ENCODE assay signal across 8 cellular contexts in the genomic region with DNA sequence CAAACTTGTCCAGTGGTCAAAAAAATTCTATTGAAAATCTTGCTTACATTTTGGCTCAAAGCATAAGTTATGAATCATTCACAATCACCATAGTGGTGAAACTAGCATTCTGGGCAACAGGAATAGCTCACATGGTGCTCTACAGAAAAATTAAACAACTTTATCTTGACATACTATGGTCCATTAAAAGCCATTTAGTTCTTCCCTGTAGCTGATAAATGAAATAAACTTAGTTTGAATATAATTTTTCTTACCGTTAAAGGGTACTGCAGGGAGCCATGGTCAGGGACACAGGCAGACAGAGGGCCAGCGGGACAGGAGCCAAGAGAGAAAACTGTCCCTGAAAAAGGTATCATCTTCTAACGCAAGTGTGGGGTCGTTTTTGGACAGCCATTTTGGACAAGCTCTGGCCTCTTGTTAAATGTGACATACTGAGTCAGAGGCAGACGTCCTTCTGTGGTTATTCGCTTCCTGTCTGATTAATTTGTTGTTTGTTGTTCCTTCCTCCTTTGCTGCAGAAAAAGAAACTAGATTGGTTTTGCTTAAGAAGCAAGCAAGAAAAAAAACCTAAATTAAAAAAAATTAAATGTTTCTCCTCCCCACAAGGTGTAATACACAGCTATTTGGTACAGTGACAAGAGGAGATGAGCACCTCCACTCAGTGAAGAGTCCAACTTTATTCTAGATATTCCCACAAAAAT. TPM values are rescaled to one million over a fixed set of nuclear protein-coding genes. Genes with fewer than 3 reads are reported as not detected.
DNase-seq lines count a peak whose midpoint lies in the region; ATAC-seq and TF ChIP-seq lines count a peak whose summit lies in the region.

A gene with protein sequence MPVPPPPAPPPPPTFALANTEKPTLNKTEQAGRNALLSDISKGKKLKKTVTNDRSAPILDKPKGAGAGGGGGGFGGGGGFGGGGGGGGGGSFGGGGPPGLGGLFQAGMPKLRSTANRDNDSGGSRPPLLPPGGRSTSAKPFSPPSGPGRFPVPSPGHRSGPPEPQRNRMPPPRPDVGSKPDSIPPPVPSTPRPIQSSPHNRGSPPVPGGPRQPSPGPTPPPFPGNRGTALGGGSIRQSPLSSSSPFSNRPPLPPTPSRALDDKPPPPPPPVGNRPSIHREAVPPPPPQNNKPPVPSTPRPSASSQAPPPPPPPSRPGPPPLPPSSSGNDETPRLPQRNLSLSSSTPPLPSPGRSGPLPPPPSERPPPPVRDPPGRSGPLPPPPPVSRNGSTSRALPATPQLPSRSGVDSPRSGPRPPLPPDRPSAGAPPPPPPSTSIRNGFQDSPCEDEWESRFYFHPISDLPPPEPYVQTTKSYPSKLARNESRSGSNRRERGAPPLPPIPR (minus strand): TSS at position 458 of the 701 bp plus-strand sequence. CDS start 12,231 bp downstream, outside the sequence.

- peaks cover 5% of the 10 kb centered on the region for H3K9me3 Mint-ChIP-seq in activated CD4-positive, alpha-beta T cell treated with anti-CD3 and anti-CD28 coated beads for 36 hours (ENCODE audit: low read depth)
- peaks cover 13% of the 10 kb centered on the region for H3K9me3 Mint-ChIP-seq in MCF 10A (ENCODE audit: unreplicated experiment)

- BruUV-seq in MCF 10A (replicated peaks; lab: Mats Ljungman, UMichigan) = no TSS peak

- peak within 1 kb of the TSS; percentile 15 for H3K4me3 ChIP-seq in SJSA1
- H3K4me3 ChIP-seq in urinary bladder (ENCODE audit: low read depth, low read length) = peak within 1 kb of the TSS; percentile 1

- DNase-seq in activated CD4-positive, alpha-beta T cell treated with anti-CD3 and anti-CD28 coated beads for 36 hours = peak; percentile 52
- no peak for DNase-seq in activated CD4-positive, alpha-beta T cell treated with anti-CD3 and anti-CD28 coated beads for 1 hour
- DNase-seq in SJSA1 (ENCODE audit: low read depth in 1 of 2, low spot score in 2 of 2) (peak; percentile 69 to 81), MCF 10A (ENCODE audit: unreplicated experiment) (peak; percentile 54), medulla oblongata (ENCODE audit: extremely low spot score) (peak; percentile 68), NCI-H446 treated with DMSO at 0.1 percent for 48 hours (lab: John Stamatoyannopoulos, UW) (no peak)

- peaks cover 68% of the 10 kb centered on the region for H3K4me1 Mint-ChIP-seq in activated CD4-positive, alpha-beta T cell treated with anti-CD3 and anti-CD28 coated beads for 36 hours
- peaks cover 26% of the 10 kb centered on the region for H3K4me1 Mint-ChIP-seq in MCF 10A (ENCODE audit: insufficient read depth, unreplicated experiment)

- intact Hi-C loops in activated CD4-positive, alpha-beta T cell treated with anti-CD3 and anti-CD28 coated beads for 36 hours (cut with DNase I, micrococcal nuclease) = loop anchor here (1.0 to 5.0 kb wide), 4 partner anchors 37 to 635 kb away; a partner anchor contains a TSS
- intact Hi-C loops in MCF 10A (cut with micrococcal nuclease) = no loop called here

- peaks cover 43% of the 10 kb centered on the region for H3K4me1 ChIP-seq in SJSA1 (replicated peaks)
- H3K4me1 ChIP-seq in urinary bladder (ENCODE audit: insufficient read depth) = peaks cover 2% of the 10 kb centered on the region

- ATAC-seq in activated CD4-positive, alpha-beta T cell treated with anti-CD3 and anti-CD28 coated beads for 36 hours = peak; percentile 30
- peak; percentile 36 for ATAC-seq in HG03025 (IDR thresholded peaks at IDR 0.05; ENCODE audit: low FRiP score, unreplicated experiment)

- H3K9me3 ChIP-seq in SJSA1 (replicated peaks) = no peaks in the 10 kb centered on the region

- no peak for TF ChIP-seq CTCF in MCF 10A (IDR thresholded peaks at IDR 0.05; ENCODE audit: unreplicated experiment)

- H3K36me3 ChIP-seq in SJSA1 (0 out of 2 replicates have a peak, but pooled peaks cover 5% of the 10 kb centered on the region), urinary bladder (ENCODE audit: insufficient read depth) (no peaks in the 10 kb centered on the region)

- CTCF ChIA-PET in activated CD4-positive, alpha-beta T cell treated with anti-CD3 and anti-CD28 coated beads for 36 hours (lab: Charles Lee) = interaction anchor here (0.8 to 6.0 kb wide), 11 partner anchors 13 to 152 kb away, joined by 3 to 64 read pairs (median 4); no protein-coding TSS in a partner anchor
- CTCF ChIA-PET in MCF 10A (lab: Yijun Ruan, JAX) = interaction anchor here (0.8 to 1.4 kb wide), 6 partner anchors 35 to 135 kb away, joined by 3 to 7 read pairs (median 4); a partner anchor contains a TSS

- 30% methylated on average over 6 of the region's 6 CpGs for WGBS in urinary bladder

- peak within 1 kb of the TSS; percentile 97 for H3K27ac Mint-ChIP-seq in activated CD4-positive, alpha-beta T cell treated with anti-CD3 and anti-CD28 coated beads for 36 hours
- H3K27ac Mint-ChIP-seq in MCF 10A (ENCODE audit: low read depth, unreplicated experiment) = peak within 1 kb of the TSS; percentile 46

- peaks cover 33% of the 10 kb centered on the region for H3K36me3 Mint-ChIP-seq in activated CD4-positive, alpha-beta T cell treated with anti-CD3 and anti-CD28 coated beads for 36 hours (ENCODE audit: low read depth)
- H3K36me3 Mint-ChIP-seq in MCF 10A (ENCODE audit: insufficient read depth, unreplicated experiment) = no peaks in the 10 kb centered on the region

- H3K27me3 ChIP-seq in SJSA1 (replicated peaks) = no peaks in the 10 kb centered on the region

- POLR2A ChIA-PET in activated CD4-positive, alpha-beta T cell treated with anti-CD3 and anti-CD28 coated beads for 36 hours (lab: Charles Lee) = interaction anchor here (0.6 to 2.6 kb wide), 8 partner anchors 11 to 113 kb away, joined by 3 to 9 read pairs (median 4); no protein-coding TSS in a partner anchor
- POLR2A ChIA-PET in MCF 10A (lab: Yijun Ruan, JAX) = interaction anchor here (0.8 to 2.2 kb wide), 5 partner anchors 16 to 134 kb away, joined by 3 to 10 read pairs (median 4); no protein-coding TSS in a partner anchor

- peak within 1 kb of the TSS; percentile 90 for H3K27ac ChIP-seq in SJSA1
- H3K27ac ChIP-seq in urinary bladder (ENCODE audit: low read depth) = peak within 1 kb of the TSS; percentile 27

- peak within 1 kb of the TSS; percentile 70 for H3K4me3 Mint-ChIP-seq in activated CD4-positive, alpha-beta T cell treated with anti-CD3 and anti-CD28 coated beads for 36 hours
- no peak within 1 kb of the TSS for H3K4me3 Mint-ChIP-seq in MCF 10A (ENCODE audit: unreplicated experiment)

- H3K27me3 Mint-ChIP-seq in activated CD4-positive, alpha-beta T cell treated with anti-CD3 and anti-CD28 coated beads for 36 hours = no peaks in the 10 kb centered on the region
- H3K27me3 Mint-ChIP-seq in MCF 10A (ENCODE audit: insufficient read depth, unreplicated experiment) = no peaks in the 10 kb centered on the region

RNA-seq across cellular contexts. Expression of the gene that starts here (rescaled TPM):
- 100 to 1,000 TPM; 161 to 188 TPM for total RNA-seq in activated CD4-positive, alpha-beta T cell treated with anti-CD3 and anti-CD28 coated beads for 36 hours
- 20.8 and 28.3 TPM in 2 replicates for total RNA-seq in SJSA1 (2014; rRNA removed; shearing (Covaris generic))
- total RNA-seq in MCF 10A (2022) = 6.0 and 6.2 TPM in 2 replicates
- 43.1 TPM for total RNA-seq in urinary bladder
- 45.0 TPM for polyA plus RNA-seq in urinary bladder

Comparison
In these comparisons a context has a peak if more than half of its experiments do, and no peak if none do; other contexts are left out.
1. DNase-seq: peak in activated CD4-positive, alpha-beta T cell treated with anti-CD3 and anti-CD28 coated beads for 36 hours (single experiment), SJSA1 (2 of 2), MCF 10A (single experiment) and medulla oblongata (single experiment); none in activated CD4-positive, alpha-beta T cell treated with anti-CD3 and anti-CD28 coated beads for 1 hour (single experiment) and NCI-H446 treated with DMSO at 0.1 percent for 48 hours (single experiment).